ENCODE assay signal across 8 cellular contexts in genomic region chr10:92880233-92880861, GRCh38. TPM values are rescaled to one million over a fixed set of nuclear protein-coding genes. Genes with fewer than 3 reads are reported as not detected.
DNase-seq lines count a peak whose midpoint lies in the region; ATAC-seq lines count a peak whose summit lies in the region.

No MANE protein-coding gene starts in this region.

- no peaks in the 10 kb centered on the region for H3K9me3 Mint-ChIP-seq in stimulated activated memory B cell treated with anti-CD40 and anti-IgM and Interleukin-4, amounts not matched to agents 10 μg/mL and 1 μg/mL and 100 μg/mL, for 72 hours

- H3K4me3 Mint-ChIP-seq in T-helper 17 cell: no peak overlapping the region
- H3K4me3 Mint-ChIP-seq in stimulated activated memory B cell treated with anti-CD40 and anti-IgM and Interleukin-4, amounts not matched to agents 10 μg/mL and 1 μg/mL and 100 μg/mL, for 72 hours: no peak overlapping the region

- peaks cover 22% of the 10 kb centered on the region for H3K4me1 Mint-ChIP-seq in T-helper 17 cell
- H3K4me1 Mint-ChIP-seq in stimulated activated memory B cell treated with anti-CD40 and anti-IgM and Interleukin-4, amounts not matched to agents 10 μg/mL and 1 μg/mL and 100 μg/mL, for 72 hours: peaks cover 29% of the 10 kb centered on the region

- H3K9me3 ChIP-seq in T-helper 17 cell (ENCODE audit: control insufficient read depth, low read length, poor library complexity, severe bottlenecking): no peaks in the 10 kb centered on the region

- ATAC-seq in T-helper 17 cell (peak; percentile 57), GM21526 (IDR thresholded peaks at IDR 0.05; ENCODE audit: low FRiP score, unreplicated experiment) (no peak)
- no peak for ATAC-seq in stimulated activated memory B cell treated with anti-CD40 and anti-IgM and Interleukin-4, amounts not matched to agents 10 μg/mL and 1 μg/mL and 100 μg/mL, for 72 hours

- peak overlapping the region; percentile 11 for H3K27ac Mint-ChIP-seq in T-helper 17 cell
- H3K27ac Mint-ChIP-seq in stimulated activated memory B cell treated with anti-CD40 and anti-IgM and Interleukin-4, amounts not matched to agents 10 μg/mL and 1 μg/mL and 100 μg/mL, for 72 hours: no peak overlapping the region

- no peaks in the 10 kb centered on the region for H3K36me3 Mint-ChIP-seq in T-helper 17 cell (ENCODE audit: low read depth)
- H3K36me3 Mint-ChIP-seq in stimulated activated memory B cell treated with anti-CD40 and anti-IgM and Interleukin-4, amounts not matched to agents 10 μg/mL and 1 μg/mL and 100 μg/mL, for 72 hours: no peaks in the 10 kb centered on the region

- DNase-seq in GM03348 (ENCODE audit: low spot score) (peak; percentile 31), MV-4-11 (lab: John Stamatoyannopoulos, UW) (peak; percentile 61), T-helper 17 cell (no peak), globus pallidus (ENCODE audit: low spot score) (peak; percentile 76), renal cortical epithelial cell (ENCODE audit: low read depth) (peak; percentile 64), cortex of kidney (lab: John Stamatoyannopoulos, UW) (no peak)

- H3K27me3 Mint-ChIP-seq in T-helper 17 cell: no peaks in the 10 kb centered on the region
- no peaks in the 10 kb centered on the region for H3K27me3 Mint-ChIP-seq in stimulated activated memory B cell treated with anti-CD40 and anti-IgM and Interleukin-4, amounts not matched to agents 10 μg/mL and 1 μg/mL and 100 μg/mL, for 72 hours

RNA-seq across cellular contexts. Expression of gene EXOC6, which starts 32.0 kb away (rescaled TPM):
- 10 to 100 TPM; 10.5 to 14.8 TPM for total RNA-seq in T-helper 17 cell
- 11.0 and 12.5 TPM in 2 replicates for total RNA-seq in renal cortical epithelial cell

Comparison
In these comparisons a context has a peak if more than half of its experiments do, and no peak if none do; other contexts are left out.
1. DNase-seq: peak in GM03348 (single experiment), MV-4-11 (single experiment), globus pallidus (single experiment) and renal cortical epithelial cell (single experiment); none in T-helper 17 cell (0 of 3) and cortex of kidney (single experiment).